Comparison of ENCODE assay signal across 12 cellular contexts in the genomic region with DNA sequence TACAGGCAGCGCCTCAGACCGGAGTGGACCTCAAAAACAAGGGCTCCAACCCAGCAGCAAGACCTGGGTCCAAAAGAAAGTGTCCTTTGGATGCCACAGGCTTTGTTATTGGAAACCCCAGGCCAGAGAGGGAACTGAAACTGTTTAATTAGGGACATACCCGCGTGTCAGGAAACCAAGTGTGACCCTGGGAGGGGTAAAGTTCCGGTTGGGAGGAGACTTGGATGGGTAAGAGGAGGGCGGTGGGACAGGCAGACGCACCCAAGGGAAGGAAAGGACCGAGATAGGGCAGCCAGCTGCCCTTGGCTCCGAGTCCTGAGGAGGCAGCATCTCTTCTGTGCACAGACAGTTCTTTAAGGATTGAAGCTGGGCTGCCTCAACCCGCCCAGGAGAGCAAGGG.
A peak's percentile ranks its signal among the peaks of the same experiment; 100 is the strongest.
DNase-seq lines count a peak whose midpoint lies in the region; ATAC-seq and TF ChIP-seq lines count a peak whose summit lies in the region.
"Had no signal": no experiment of that assay in that cellular context is flagged by ENCODE, and none has a peak within 500 bp of the region (broad histone marks: within the 10 kb centered on the region; RNA-seq: fewer than 3 reads in every experiment).

No MANE protein-coding gene starts in this region.

- peaks cover 12 to 42% (median 35%) of the 10 kb centered on the region in 4 donors for H3K4me1 ChIP-seq in upper lobe of left lung

- no peaks in the 10 kb centered on the region for H3K9me3 ChIP-seq in upper lobe of left lung
- H3K9me3 ChIP-seq: A549 had no signal

- peaks cover 2% of the 10 kb centered on the region for H3K27me3 Mint-ChIP-seq in activated CD4-positive, alpha-beta memory T cell treated with anti-CD3 and anti-CD28 coated beads, Interleukin-2, amount 10 ng/mL, durations not matched to agents 7 days and 5 days
- H3K27me3 Mint-ChIP-seq in activated CD4-positive, alpha-beta memory T cell treated with anti-CD3 and anti-CD28 coated beads for 36 hours: no peaks in the 10 kb centered on the region
- no peaks in the 10 kb centered on the region for H3K27me3 Mint-ChIP-seq in activated CD8-positive, alpha-beta T cell treated with anti-CD3 and anti-CD28 coated beads for 36 hours

- no peak for TF ChIP-seq EP300 in upper lobe of left lung (IDR thresholded peaks at IDR 0.05)

- no peak overlapping the region for H3K4me3 Mint-ChIP-seq in activated CD4-positive, alpha-beta memory T cell treated with anti-CD3 and anti-CD28 coated beads, Interleukin-2, amount 10 ng/mL, durations not matched to agents 7 days and 5 days
- no peak overlapping the region for H3K4me3 Mint-ChIP-seq in activated CD4-positive, alpha-beta memory T cell treated with anti-CD3 and anti-CD28 coated beads for 36 hours
- no peak overlapping the region for H3K4me3 Mint-ChIP-seq in activated CD8-positive, alpha-beta T cell treated with anti-CD3 and anti-CD28 coated beads for 36 hours
- H3K4me3 Mint-ChIP-seq: WTC11 had no signal

- POLR2A ChIA-PET in activated CD4-positive, alpha-beta memory T cell treated with anti-CD3 and anti-CD28 coated beads, Interleukin-2, amount 10 ng/mL, durations not matched to agents 7 days and 5 days (lab: Charles Lee): interaction anchor here (1.1 kb wide), 1 partner anchor 136 kb away, joined by 3 read pairs; no protein-coding TSS in a partner anchor
- POLR2A ChIA-PET in activated CD4-positive, alpha-beta memory T cell treated with anti-CD3 and anti-CD28 coated beads for 36 hours (lab: Charles Lee): no interaction called here
- POLR2A ChIA-PET in activated CD8-positive, alpha-beta T cell treated with anti-CD3 and anti-CD28 coated beads for 36 hours (lab: Charles Lee): no interaction called here

- H3K36me3 ChIP-seq in upper lobe of left lung: no peaks in the 10 kb centered on the region

- H3K27ac Mint-ChIP-seq in activated CD4-positive, alpha-beta memory T cell treated with anti-CD3 and anti-CD28 coated beads, Interleukin-2, amount 10 ng/mL, durations not matched to agents 7 days and 5 days: peak overlapping the region; percentile 4
- H3K27ac Mint-ChIP-seq in activated CD4-positive, alpha-beta memory T cell treated with anti-CD3 and anti-CD28 coated beads for 36 hours: no peak overlapping the region
- H3K27ac Mint-ChIP-seq in activated CD8-positive, alpha-beta T cell treated with anti-CD3 and anti-CD28 coated beads for 36 hours: no peak overlapping the region
- H3K27ac Mint-ChIP-seq: WTC11 had no signal

- CTCF ChIA-PET in activated CD4-positive, alpha-beta memory T cell treated with anti-CD3 and anti-CD28 coated beads, Interleukin-2, amount 10 ng/mL, durations not matched to agents 7 days and 5 days (lab: Charles Lee): no interaction called here
- CTCF ChIA-PET in activated CD4-positive, alpha-beta memory T cell treated with anti-CD3 and anti-CD28 coated beads for 36 hours (lab: Charles Lee): no interaction called here
- CTCF ChIA-PET in activated CD8-positive, alpha-beta T cell treated with anti-CD3 and anti-CD28 coated beads for 36 hours (lab: Charles Lee): no interaction called here

- no peaks in the 10 kb centered on the region for H3K27me3 ChIP-seq in upper lobe of left lung

- TF ChIP-seq POLR2A in NB4 (IDR thresholded peaks at IDR 0.05; ENCODE audit: extremely low read depth, insufficient read length) (no peak), upper lobe of left lung (IDR thresholded peaks at IDR 0.05) (no peak)

- H3K9me3 Mint-ChIP-seq in activated CD4-positive, alpha-beta memory T cell treated with anti-CD3 and anti-CD28 coated beads, Interleukin-2, amount 10 ng/mL, durations not matched to agents 7 days and 5 days: peaks cover 3% of the 10 kb centered on the region
- H3K9me3 Mint-ChIP-seq in activated CD4-positive, alpha-beta memory T cell treated with anti-CD3 and anti-CD28 coated beads for 36 hours: no peaks in the 10 kb centered on the region
- no peaks in the 10 kb centered on the region for H3K9me3 Mint-ChIP-seq in activated CD8-positive, alpha-beta T cell treated with anti-CD3 and anti-CD28 coated beads for 36 hours

- peak; percentile 87 for ATAC-seq in HG02840 (IDR thresholded peaks at IDR 0.05; ENCODE audit: low FRiP score, unreplicated experiment)
- ATAC-seq in upper lobe of left lung (ENCODE audit: low FRiP score in 2 of 2): peak in 1 of 2 donors; percentile 60
- no peak for ATAC-seq in activated CD8-positive, alpha-beta T cell treated with anti-CD3 and anti-CD28 coated beads for 36 hours
- ATAC-seq: A549, WTC11 had no signal

- 44 to 67% methylated on average over 10 of the region's 10 CpGs for WGBS in upper lobe of left lung, 2 donors

- H3K27ac ChIP-seq in upper lobe of left lung: peak overlapping the region in 3 of 4 donors; percentile 8 to 77 (median 63)
- H3K27ac ChIP-seq: A549 had no signal

- no peaks in the 10 kb centered on the region for H3K36me3 Mint-ChIP-seq in activated CD4-positive, alpha-beta memory T cell treated with anti-CD3 and anti-CD28 coated beads, Interleukin-2, amount 10 ng/mL, durations not matched to agents 7 days and 5 days (ENCODE audit: low read depth)
- no peaks in the 10 kb centered on the region for H3K36me3 Mint-ChIP-seq in activated CD4-positive, alpha-beta memory T cell treated with anti-CD3 and anti-CD28 coated beads for 36 hours
- H3K36me3 Mint-ChIP-seq in activated CD8-positive, alpha-beta T cell treated with anti-CD3 and anti-CD28 coated beads for 36 hours (ENCODE audit: low read depth): no peaks in the 10 kb centered on the region
- H3K36me3 Mint-ChIP-seq: WTC11 had no signal

- no peak for DNase-seq in activated CD4-positive, alpha-beta memory T cell treated with anti-CD3 and anti-CD28 coated beads, Interleukin-2, amount 10 ng/mL, durations not matched to agents 7 days and 5 days
- no peak for DNase-seq in activated CD4-positive, alpha-beta memory T cell treated with anti-CD3 and anti-CD28 coated beads for 36 hours
- peak; percentile 72 for DNase-seq in NB4 (ENCODE audit: low read depth)
- no peak for DNase-seq in upper lobe of left lung
- DNase-seq in NCI-H187 (lab: John Stamatoyannopoulos, UW): no peak
- no peak for DNase-seq in C1 segment of cervical spinal cord (lab: John Stamatoyannopoulos, UW)
- no peak for DNase-seq in activated CD8-positive, alpha-beta T cell treated with anti-CD3 and anti-CD28 coated beads for 36 hours
- DNase-seq: amniotic stem cell, NCI-H446 treated with DMSO at 0.1 percent for 48 hours had no signal

- H3K4me1 Mint-ChIP-seq in activated CD4-positive, alpha-beta memory T cell treated with anti-CD3 and anti-CD28 coated beads, Interleukin-2, amount 10 ng/mL, durations not matched to agents 7 days and 5 days: peaks cover 36% of the 10 kb centered on the region
- peaks cover 30% of the 10 kb centered on the region for H3K4me1 Mint-ChIP-seq in activated CD4-positive, alpha-beta memory T cell treated with anti-CD3 and anti-CD28 coated beads for 36 hours (ENCODE audit: low read depth)
- peaks cover 19% of the 10 kb centered on the region for H3K4me1 Mint-ChIP-seq in activated CD8-positive, alpha-beta T cell treated with anti-CD3 and anti-CD28 coated beads for 36 hours (ENCODE audit: low read depth)

- H3K4me3 ChIP-seq in NB4 (ENCODE audit: low read depth, low read length): no peak overlapping the region
- H3K4me3 ChIP-seq in upper lobe of left lung: no peak overlapping the region
- H3K4me3 ChIP-seq: A549 had no signal

- TF ChIP-seq CTCF in NB4 (IDR thresholded peaks at IDR 0.05; ENCODE audit: low read depth, low read length) (no peak), upper lobe of left lung (IDR thresholded peaks at IDR 0.05) (no peak)
- TF ChIP-seq CTCF in activated CD8-positive, alpha-beta T cell treated with anti-CD3 and anti-CD28 coated beads for 36 hours (IDR thresholded peaks at IDR 0.05): no peak

- intact Hi-C loops in activated CD4-positive, alpha-beta memory T cell treated with anti-CD3 and anti-CD28 coated beads for 36 hours (cut with micrococcal nuclease): no loop called here
- intact Hi-C loops in activated CD8-positive, alpha-beta T cell treated with anti-CD3 and anti-CD28 coated beads for 36 hours (cut with micrococcal nuclease): no loop called here
